In genomic region chr9:76759726-76760125, GRCh38 we compare ENCODE assay signal across 18 cellular contexts. TPM values are rescaled to one million over a fixed set of nuclear protein-coding genes. Genes with fewer than 3 reads are reported as not detected.
A peak's percentile ranks its signal among the peaks of the same experiment; 100 is the strongest.
DNase-seq lines count a peak whose midpoint lies in the region; ATAC-seq and TF ChIP-seq lines count a peak whose summit lies in the region.
"Had no signal": no experiment of that assay in that cellular context is flagged by ENCODE, and none has a peak within 500 bp of the region (broad histone marks: within the 10 kb centered on the region; RNA-seq: fewer than 3 reads in every experiment).

No MANE protein-coding gene starts in this region.

- H3K79me2 ChIP-seq in PC-3 (ENCODE audit: low read length), result no peaks in the 10 kb centered on the region

- no peaks in the 10 kb centered on the region for H3F3A ChIP-seq in PC-3 (ENCODE audit: low read length, unreplicated experiment)

- no peak overlapping the region for H3K9ac ChIP-seq in PC-3 (ENCODE audit: low read length)
- H3K9ac ChIP-seq: KMS-11 had no signal

- no peaks in the 10 kb centered on the region for H3K9me2 ChIP-seq in PC-3 (replicated peaks; ENCODE audit: low read length)

- H3K27me3 ChIP-seq in upper lobe of left lung (no peaks in the 10 kb centered on the region), PC-3 (ENCODE audit: low read length) (peaks cover 6% of the 10 kb centered on the region; the same call in 1 of the 2 replicates)
- H3K27me3 ChIP-seq: sigmoid colon had no signal

- no peak for TF ChIP-seq EP300 in upper lobe of left lung (IDR thresholded peaks at IDR 0.05)

- H3K9me3 ChIP-seq in upper lobe of left lung (no peaks in the 10 kb centered on the region), PC-3 (ENCODE audit: low read length) (no peaks in the 10 kb centered on the region)
- H3K9me3 ChIP-seq: sigmoid colon had no signal

- TF ChIP-seq CTCF in upper lobe of left lung (IDR thresholded peaks at IDR 0.05) (no peak), PC-3 (conservative IDR thresholded peaks at IDR 0.05; ENCODE audit: low read depth, low read length) (no peak)

- no peaks in the 10 kb centered on the region for H4K20me1 ChIP-seq in PC-3 (ENCODE audit: low read length)

- ATAC-seq in left colon (peak; percentile 78), GM21619 (IDR thresholded peaks at IDR 0.05; ENCODE audit: unreplicated experiment) (no peak), HG03159 (IDR thresholded peaks at IDR 0.05; ENCODE audit: unreplicated experiment) (no peak), upper lobe of left lung (ENCODE audit: low FRiP score in 2 of 2) (no peak), PC-3 (no peak)

- DNase-seq in DMS153 treated with DMSO at 0.1 percent for 48 hours (lab: John Stamatoyannopoulos, UW; ENCODE audit: unreplicated experiment) (peak; percentile 74), NCI-H1105 (lab: John Stamatoyannopoulos, UW) (peak; percentile 73), NCI-H748 treated with DMSO at 0.1 percent for 48 hours (lab: John Stamatoyannopoulos, UW) (peak; percentile 95), left colon (peak; percentile 42 to 48), upper lobe of left lung (no peak), PC-3 (no peak)
- DNase-seq: activated CD4-positive, alpha-beta T cell treated with anti-CD3 and anti-CD28 coated beads for 48 hours; activated naive CD4-positive, alpha-beta T cell treated with anti-CD3 and anti-CD28 coated beads, Interleukin-2, amount 10 ng/mL, durations not matched to agents 7 days and 5 days; nucleus accumbens; sigmoid colon; stimulated activated CD4-positive, alpha-beta T cell treated with anti-CD3 and anti-CD28 coated beads, Interleukin-4, amount 100 ng/mL, for 4 hours; T-helper 9 cell had no signal

- H3K4me1 ChIP-seq in upper lobe of left lung, result no peaks in the 10 kb centered on the region
- no peaks in the 10 kb centered on the region for H3K4me1 ChIP-seq in PC-3 (ENCODE audit: insufficient read depth, low read length)

- H3K4me2 ChIP-seq in PC-3 (ENCODE audit: low read length), result no peak overlapping the region
- H3K4me2 ChIP-seq: KMS-11 had no signal

- CTCF ChIA-PET in PC-3 (lab: Charles Lee), result no interaction called here

- no peak for TF ChIP-seq POLR2A in upper lobe of left lung (IDR thresholded peaks at IDR 0.05)

- H3K4me3 ChIP-seq in upper lobe of left lung, result no peak overlapping the region
- H3K4me3 ChIP-seq in PC-3 (ENCODE audit: low read length), result no peak overlapping the region
- H3K4me3 ChIP-seq: sigmoid colon had no signal

- H3K36me3 ChIP-seq in upper lobe of left lung (no peaks in the 10 kb centered on the region), PC-3 (ENCODE audit: low read depth, low read length) (no peaks in the 10 kb centered on the region; the same call in 1 of the 2 replicates)

- WGBS in upper lobe of left lung, 2 donors, result 26 to 37% methylated on average over 2 to 6 of the region's 6 CpGs

- intact Hi-C loops in left colon (cut with DNase I, micrococcal nuclease) (no loop called here), PC-3 (cut with micrococcal nuclease) (loop anchor here (2.0 kb wide), 2 partner anchors 227 to 391 kb away; no protein-coding TSS in a partner anchor)

- H3K27ac ChIP-seq in upper lobe of left lung (no peak overlapping the region), PC-3 (ENCODE audit: low read length) (no peak overlapping the region)
- H3K27ac ChIP-seq: KMS-11 had no signal

- no peak overlapping the region for H2AFZ ChIP-seq in PC-3 (ENCODE audit: low read length)

- POLR2A ChIA-PET in PC-3 (lab: Charles Lee; ENCODE audit: unreplicated experiment), result no interaction called here

- no TSS peak for BruUV-seq in PC-3 (replicated peaks; lab: Mats Ljungman, UMichigan)

RNA-seq across cellular contexts. Expression of gene PCA3, which starts 4.5 kb away (rescaled TPM):
- total RNA-seq in left colon (not detected), upper lobe of left lung (under 1 TPM in 1 of 6 donors, not detected in 5; 0.17 TPM), PC-3 (2014; rRNA removed) (not detected in 2 replicates)
- total RNA-seq: epithelial cell of proximal tubule, mesothelial cell of epicardium, NCI-H460 had no signal

Comparison
In these comparisons a context has a peak if more than half of its experiments do, and no peak if none do; other contexts are left out.
1. DNase-seq: peak in DMS153 treated with DMSO at 0.1 percent for 48 hours (single experiment), NCI-H1105 (single experiment), NCI-H748 treated with DMSO at 0.1 percent for 48 hours (single experiment) and left colon (2 of 2); none in upper lobe of left lung (0 of 2) and PC-3 (single experiment).